ENCODE assay signal across 11 cellular contexts in genomic region chr7:47670738-47671137, GRCh38.
DNase-seq lines count a peak whose midpoint lies in the region; ATAC-seq, FAIRE-seq and TF ChIP-seq lines count a peak whose summit lies in the region.
"Had no signal": no experiment of that assay in that cellular context is flagged by ENCODE, and none has a peak within 500 bp of the region (broad histone marks: within the 10 kb centered on the region; RNA-seq: fewer than 3 reads in every experiment).

No MANE protein-coding gene starts in this region.

- CTCF ChIA-PET in HepG2 (lab: Yijun Ruan, JAX; ENCODE audit: low intra/inter-chr PET ratio, low total read pairs), result no interaction called here

- TF ChIP-seq EP300 in HepG2 (IDR thresholded peaks at IDR 0.05; ENCODE audit: low read depth in 2 of 2, low read length in 2 of 2), result no peak
- no peak for TF ChIP-seq EP300 in HepG2 (CRISPR knock-in tag; IDR thresholded peaks at IDR 0.05; ENCODE audit: borderline replicate concordance)

- ATAC-seq in GM18520 (IDR thresholded peaks at IDR 0.05; ENCODE audit: unreplicated experiment), result peak; percentile 80
- peak; percentile 80 for ATAC-seq in GM21528 (IDR thresholded peaks at IDR 0.05; ENCODE audit: low FRiP score, unreplicated experiment)
- ATAC-seq in HG03378 (IDR thresholded peaks at IDR 0.05; ENCODE audit: unreplicated experiment), result peak; percentile 86
- peak; percentile 24 for ATAC-seq in left lung
- no peak for ATAC-seq in HepG2

- no peak for TF ChIP-seq RAD21 in HepG2 (CRISPR knock-in tag; IDR thresholded peaks at IDR 0.05)

- no peak for FAIRE-seq in HepG2 (lab: Jason Lieb, UNC)
- FAIRE-seq: colon had no signal

- H3K27me3 ChIP-seq in left lung, result no peaks in the 10 kb centered on the region
- H3K27me3 ChIP-seq in HepG2 (ENCODE audit: control insufficient read depth in 1 of 2, insufficient read depth in 2 of 2, low read length in 2 of 2), result no peaks in the 10 kb centered on the region
- H3K27me3 ChIP-seq: upper lobe of left lung had no signal

- BruUV-seq in HepG2 (replicated peaks; lab: Mats Ljungman, UMichigan), result no TSS peak

- H3K4me1 ChIP-seq in left lung (peaks cover 0 to 22% of the 10 kb centered on the region in 2 donors), HepG2 (ENCODE audit: insufficient read depth, low read length) (peaks cover 56% of the 10 kb centered on the region)
- H3K4me1 ChIP-seq: upper lobe of left lung had no signal

- H2AFZ ChIP-seq in HepG2 (ENCODE audit: low read length), result no peak overlapping the region

- H4K20me1 ChIP-seq in HepG2 (ENCODE audit: insufficient read depth, low read length), result no peaks in the 10 kb centered on the region

- TF ChIP-seq CTCF in left lung (IDR thresholded peaks at IDR 0.05) (no peak), HepG2 (CRISPR knock-in tag; IDR thresholded peaks at IDR 0.05) (no peak)

- WGBS in HepG2 (ENCODE audit: low lambda C conversion rate), result 85% methylated on average over 6 of the region's 6 CpGs

- DNase-seq in left lung (no peak), NCI-H128 (lab: John Stamatoyannopoulos, UW; ENCODE audit: unreplicated experiment) (no peak), HepG2 (ENCODE audit: low spot score) (no peak), mesenteric fat pad (ENCODE audit: low spot score) (no peak)
- DNase-seq in NK-92 treated with Interleukin-12 subunit alpha and Interleukin-12 subunit beta, amount 100 ng/mL, for 24 hours (lab: John Stamatoyannopoulos, UW), result no peak
- DNase-seq: activated CD4-positive, alpha-beta T cell treated with anti-CD3 and anti-CD28 coated beads, Interleukin-2, amount 50 U/mL, for 1 hour; upper lobe of left lung had no signal

- H3K27ac ChIP-seq in left lung (peak overlapping the region in 1 of 2 donors; percentile 78), HepG2 (ENCODE audit: extremely low read length, insufficient read depth, low read length) (no peak overlapping the region)

- in situ Hi-C loops in HepG2 (cut with HindIII; ENCODE audit: extremely low pct_ligation_motif_present, low pct_unique_long_range_greater_than_20kb), result no loop called here

- POLR2A ChIA-PET in HepG2 (lab: Yijun Ruan, JAX), result no interaction called here

- H3K79me2 ChIP-seq in HepG2 (ENCODE audit: insufficient read depth, low read length), result no peaks in the 10 kb centered on the region

- H3K4me3 ChIP-seq in left lung (no peak overlapping the region), HepG2 (replicated peaks in 1 of 3; ENCODE audit: insufficient read depth in 1 of 3, low read depth in 2 of 3, low read length in 3 of 3) (no peak overlapping the region)
- H3K4me3 ChIP-seq: upper lobe of left lung had no signal

- no peak overlapping the region for H3K9ac ChIP-seq in HepG2 (ENCODE audit: insufficient read depth, low read depth, low read length)

- H3K36me3 ChIP-seq in left lung, result no peaks in the 10 kb centered on the region
- H3K36me3 ChIP-seq in HepG2 (replicated peaks in 1 of 2; ENCODE audit: control insufficient read depth in 1 of 2, insufficient read depth in 2 of 2, low read length in 2 of 2), result no peaks in the 10 kb centered on the region
- H3K36me3 ChIP-seq: upper lobe of left lung had no signal

- H3K4me2 ChIP-seq in HepG2 (ENCODE audit: low read depth, low read length), result no peak overlapping the region

- no peak for TF ChIP-seq POLR2A in HepG2 (IDR thresholded peaks at IDR 0.05; ENCODE audit: insufficient read depth in 1 of 2, low read depth in 2 of 2, low read length in 2 of 2)

- intact Hi-C loops in left lung (cut with DNase I) (no loop called here), HepG2 (cut with micrococcal nuclease; ENCODE audit: unreplicated experiment) (no loop called here)

- H3K9me3 ChIP-seq in left lung (no peaks in the 10 kb centered on the region), HepG2 (ENCODE audit: low read length) (no peaks in the 10 kb centered on the region)
- H3K9me3 ChIP-seq: upper lobe of left lung had no signal

TF ChIP-seq in HepG2, 621 proteins besides CTCF, POLR2A, EP300 and RAD21:
- TF ChIP-seq ZNF180 (CRISPR knock-in tag; IDR thresholded peaks at IDR 0.05; ENCODE audit: borderline replicate concordance, low read depth) (no peak), TP53 (CRISPR knock-in tag; conservative IDR thresholded peaks at IDR 0.05) (no peak), NFATC3 (CRISPR knock-in tag; IDR thresholded peaks at IDR 0.05) (no peak), ZNF740 (CRISPR knock-in tag; IDR thresholded peaks at IDR 0.05) (no peak), ZSCAN25 (CRISPR knock-in tag; IDR thresholded peaks at IDR 0.05) (no peak), MIXL1 (CRISPR knock-in tag; IDR thresholded peaks at IDR 0.05) (no peak), ZNF24 (IDR thresholded peaks at IDR 0.05) (no peak)
